In the genomic region with DNA sequence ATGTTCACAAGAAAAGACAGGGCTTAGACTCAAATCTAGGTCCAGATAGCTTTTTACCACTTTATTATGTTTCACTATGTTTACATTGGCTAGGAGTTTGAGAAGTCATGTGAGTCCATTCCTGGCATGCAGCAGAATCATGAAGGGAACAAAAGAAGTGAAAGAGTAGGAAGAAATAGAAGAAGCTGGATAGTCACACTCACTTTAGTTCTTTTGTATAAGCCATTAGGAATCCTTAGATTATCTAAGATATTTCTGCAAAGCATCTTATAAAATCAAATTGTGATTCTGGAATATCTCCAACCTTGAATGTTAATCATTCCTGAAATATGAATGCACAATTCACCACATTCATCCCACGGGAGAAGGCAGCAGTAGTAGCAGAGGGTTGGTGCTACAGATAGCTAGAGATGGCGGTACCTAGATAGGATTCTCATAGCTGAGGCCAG, we compare ENCODE assay signal across 11 cellular contexts. TPM values are rescaled to one million over a fixed set of nuclear protein-coding genes. Genes with fewer than 3 reads are reported as not detected.
A peak's percentile ranks its signal among the peaks of the same experiment; 100 is the strongest.
DNase-seq lines count a peak whose midpoint lies in the region; FAIRE-seq and TF ChIP-seq lines count a peak whose summit lies in the region.
"Had no signal": no experiment of that assay in that cellular context is flagged by ENCODE, and none has a peak within 500 bp of the region (broad histone marks: within the 10 kb centered on the region; RNA-seq: fewer than 3 reads in every experiment).

No MANE protein-coding gene starts in this region.

- peak overlapping the region; percentile 53 for H3K9ac ChIP-seq in astrocyte (ENCODE audit: low read length)
- H3K9ac ChIP-seq: BLaER1 had no signal

- peaks cover 72% of the 10 kb centered on the region for H3K79me2 ChIP-seq in astrocyte (ENCODE audit: insufficient read depth, low read length)

- H4K20me1 ChIP-seq in astrocyte (ENCODE audit: insufficient read depth, low read length): no peaks in the 10 kb centered on the region
- H4K20me1 ChIP-seq: BLaER1 had no signal

- no peaks in the 10 kb centered on the region for H3K27me3 Mint-ChIP-seq in activated naive CD8-positive, alpha-beta T cell
- H3K27me3 Mint-ChIP-seq in activated naive CD8-positive, alpha-beta T cell treated with anti-CD3 and anti-CD28 coated beads for 36 hours: no peaks in the 10 kb centered on the region
- no peaks in the 10 kb centered on the region for H3K27me3 Mint-ChIP-seq in astrocyte (ENCODE audit: low read depth, unreplicated experiment)
- H3K27me3 Mint-ChIP-seq: activated CD4-positive, alpha-beta T cell treated with anti-CD3 and anti-CD28 coated beads for 36 hours had no signal

- no peaks in the 10 kb centered on the region for H3K9me3 ChIP-seq in astrocyte (ENCODE audit: insufficient read depth, low read depth, low read length)
- H3K9me3 ChIP-seq in vagina: no peaks in the 10 kb centered on the region
- H3K9me3 ChIP-seq: BLaER1 had no signal

- intact Hi-C loops in vagina (cut with DNase I): no loop called here

- H3K27me3 ChIP-seq in astrocyte (ENCODE audit: insufficient read depth, low read length) (no peaks in the 10 kb centered on the region), vagina (no peaks in the 10 kb centered on the region)
- H3K27me3 ChIP-seq: BLaER1 had no signal

- H3K4me3 Mint-ChIP-seq in activated naive CD8-positive, alpha-beta T cell: no peak overlapping the region
- no peak overlapping the region for H3K4me3 Mint-ChIP-seq in activated naive CD8-positive, alpha-beta T cell treated with anti-CD3 and anti-CD28 coated beads for 36 hours
- no peak overlapping the region for H3K4me3 Mint-ChIP-seq in astrocyte (ENCODE audit: unreplicated experiment)
- H3K4me3 Mint-ChIP-seq: activated CD4-positive, alpha-beta T cell treated with anti-CD3 and anti-CD28 coated beads for 36 hours had no signal

- FAIRE-seq in astrocyte (lab: Jason Lieb, UNC): peak; percentile 75

- peak overlapping the region; percentile 69 for H3K4me2 ChIP-seq in astrocyte (ENCODE audit: low read length)
- H3K4me2 ChIP-seq: BLaER1 had no signal

- H3K4me1 ChIP-seq in astrocyte (ENCODE audit: insufficient read depth, low read length) (peaks cover 78% of the 10 kb centered on the region), vagina (peaks cover 86% of the 10 kb centered on the region)

- H2AFZ ChIP-seq in astrocyte (ENCODE audit: low read depth, low read length): no peak overlapping the region

- H3K9me3 Mint-ChIP-seq in activated naive CD8-positive, alpha-beta T cell (ENCODE audit: low read depth): no peaks in the 10 kb centered on the region
- peaks cover 2% of the 10 kb centered on the region for H3K9me3 Mint-ChIP-seq in activated naive CD8-positive, alpha-beta T cell treated with anti-CD3 and anti-CD28 coated beads for 36 hours
- no peaks in the 10 kb centered on the region for H3K9me3 Mint-ChIP-seq in astrocyte (ENCODE audit: unreplicated experiment)

- TF ChIP-seq CTCF in astrocyte (IDR thresholded peaks at IDR 0.05; ENCODE audit: insufficient read depth, low read depth, low read length): no peak
- no peak for TF ChIP-seq CTCF in vagina (IDR thresholded peaks at IDR 0.05)

- H3K27ac ChIP-seq in astrocyte (ENCODE audit: low read depth, low read length) (peak overlapping the region; percentile 100), vagina (peak overlapping the region; percentile 53)
- H3K27ac ChIP-seq: BLaER1 had no signal

- H3K27ac Mint-ChIP-seq in activated naive CD8-positive, alpha-beta T cell: peak overlapping the region; percentile 59
- no peak overlapping the region for H3K27ac Mint-ChIP-seq in activated naive CD8-positive, alpha-beta T cell treated with anti-CD3 and anti-CD28 coated beads for 36 hours
- H3K27ac Mint-ChIP-seq in astrocyte (ENCODE audit: unreplicated experiment): peak overlapping the region; percentile 0
- H3K27ac Mint-ChIP-seq: activated CD4-positive, alpha-beta T cell treated with anti-CD3 and anti-CD28 coated beads for 36 hours had no signal

- no peak for DNase-seq in activated naive CD8-positive, alpha-beta T cell treated with anti-CD3 and anti-CD28 coated beads for 36 hours
- DNase-seq in astrocyte (ENCODE audit: low read depth): peak; percentile 81
- DNase-seq in kidney glomerular epithelial cell (lab: John Stamatoyannopoulos, UW): peak; percentile 73
- DNase-seq in vagina (ENCODE audit: extremely low spot score in 2 of 2): no peak
- DNase-seq in pons (ENCODE audit: low spot score): no peak
- no peak for DNase-seq in amniotic stem cell (lab: John Stamatoyannopoulos, UW)
- DNase-seq in RPMI8226: no peak
- DNase-seq: activated CD4-positive, alpha-beta T cell treated with anti-CD3 and anti-CD28 coated beads for 36 hours; KBM-7 had no signal

- TF ChIP-seq POLR2A in vagina (IDR thresholded peaks at IDR 0.05): no peak

- H3K4me1 Mint-ChIP-seq in activated naive CD8-positive, alpha-beta T cell (ENCODE audit: low read depth): peaks cover 93% of the 10 kb centered on the region
- H3K4me1 Mint-ChIP-seq in activated naive CD8-positive, alpha-beta T cell treated with anti-CD3 and anti-CD28 coated beads for 36 hours: peaks cover 80% of the 10 kb centered on the region
- H3K4me1 Mint-ChIP-seq in astrocyte (ENCODE audit: low read depth, unreplicated experiment): peaks cover 75% of the 10 kb centered on the region

- H3K36me3 ChIP-seq in astrocyte (ENCODE audit: insufficient read depth, low read length) (no peaks in the 10 kb centered on the region), vagina (no peaks in the 10 kb centered on the region)
- H3K36me3 ChIP-seq: BLaER1 had no signal

- H3K36me3 Mint-ChIP-seq in activated naive CD8-positive, alpha-beta T cell: peaks cover 10% of the 10 kb centered on the region
- H3K36me3 Mint-ChIP-seq in activated naive CD8-positive, alpha-beta T cell treated with anti-CD3 and anti-CD28 coated beads for 36 hours: peaks cover 43% of the 10 kb centered on the region
- peaks cover 4% of the 10 kb centered on the region for H3K36me3 Mint-ChIP-seq in astrocyte (ENCODE audit: low read depth, unreplicated experiment)

- peak overlapping the region; percentile 0 for H3K4me3 ChIP-seq in astrocyte (ENCODE audit: insufficient read depth, low read depth, low read length)
- no peak overlapping the region for H3K4me3 ChIP-seq in vagina
- H3K4me3 ChIP-seq: BLaER1 had no signal

RNA-seq across cellular contexts. Expression of a gene that starts 31.9 kb away (rescaled TPM):
- 10 to 100 TPM; 14.1 to 14.3 TPM for total RNA-seq in activated naive CD8-positive, alpha-beta T cell treated with anti-CD3 and anti-CD28 coated beads for 36 hours
- total RNA-seq in astrocyte (27.1 and 27.4 TPM in 2 replicates), vagina (36.3 TPM)

Comparison
In these comparisons a context has a peak if more than half of its experiments do, and no peak if none do; other contexts are left out.
1. DNase-seq: peak in astrocyte (single experiment) and kidney glomerular epithelial cell (single experiment); none in activated naive CD8-positive, alpha-beta T cell treated with anti-CD3 and anti-CD28 coated beads for 36 hours (single experiment), vagina (0 of 2), pons (single experiment), amniotic stem cell (single experiment) and RPMI8226 (single experiment).